9 cellular contexts compared by ENCODE assay signal in the genomic region with DNA sequence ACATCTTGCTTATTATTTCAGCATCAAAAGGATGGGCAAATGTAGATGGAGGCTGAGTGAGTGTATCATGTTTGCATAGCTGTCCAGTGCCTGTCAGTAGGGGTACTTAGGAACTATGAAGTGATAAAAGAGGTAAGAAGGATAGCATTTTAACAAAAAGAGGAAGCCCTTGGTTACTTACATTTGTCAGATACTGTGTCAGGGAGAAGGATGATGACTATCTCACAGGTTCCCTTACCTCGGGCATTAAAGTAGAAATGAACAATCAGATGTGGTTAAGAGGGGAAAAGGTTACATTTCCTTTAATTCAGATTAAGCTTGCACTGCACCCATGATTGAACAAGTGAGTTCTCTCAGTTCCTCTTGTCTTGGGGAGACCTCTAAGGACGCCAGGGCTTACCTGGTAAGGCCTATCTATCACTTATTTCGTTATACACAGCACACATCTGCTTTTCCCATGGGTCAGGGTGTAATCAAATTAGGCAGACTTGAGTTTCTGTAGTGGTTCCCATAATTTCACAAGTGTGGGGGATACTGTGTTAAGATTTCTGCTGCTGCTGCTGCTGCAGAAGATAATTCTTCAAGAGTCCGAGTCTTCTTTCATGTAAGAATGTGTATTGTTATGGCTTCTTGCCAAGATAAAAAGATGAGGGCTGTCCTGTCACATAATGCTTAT. TPM values are rescaled to one million over a fixed set of nuclear protein-coding genes. Genes with fewer than 3 reads are reported as not detected.
DNase-seq lines count a peak whose midpoint lies in the region; ATAC-seq and TF ChIP-seq lines count a peak whose summit lies in the region.
"Had no signal": no experiment of that assay in that cellular context is flagged by ENCODE, and none has a peak within 500 bp of the region (broad histone marks: within the 10 kb centered on the region; RNA-seq: fewer than 3 reads in every experiment).

No MANE protein-coding gene starts in this region.

- H3K36me3 ChIP-seq in breast epithelium (no peaks in the 10 kb centered on the region), osteoblast (ENCODE audit: insufficient read depth, low read length) (peaks cover 22% of the 10 kb centered on the region)

- H3K4me3 ChIP-seq in breast epithelium, result peak overlapping the region; percentile 86 to 92 (median 92)
- peak overlapping the region; percentile 1 for H3K4me3 ChIP-seq in osteoblast (ENCODE audit: insufficient read depth, low read length)

- ATAC-seq in HG02588 (IDR thresholded peaks at IDR 0.05; ENCODE audit: unreplicated experiment), result peak; percentile 56

- H4K20me1 ChIP-seq in osteoblast (ENCODE audit: insufficient read depth, low read length), result peaks cover 40% of the 10 kb centered on the region

- peaks cover 73% of the 10 kb centered on the region for H3K79me2 ChIP-seq in osteoblast (ENCODE audit: insufficient read depth, low read length)

- peak in 2 of 3 experiments; percentile 42 to 47 for DNase-seq in NCI-H1417 (lab: John Stamatoyannopoulos, UW)
- DNase-seq in NCI-H1417 treated with DMSO at 0.1 percent for 48 hours (lab: John Stamatoyannopoulos, UW), result no peak
- DNase-seq in NCI-H2029 treated with DMSO at 0.1 percent for 48 hours (lab: John Stamatoyannopoulos, UW), result peak; percentile 11
- DNase-seq in breast epithelium (ENCODE audit: low spot score in 2 of 2), result no peak
- DNase-seq in osteoblast (ENCODE audit: insufficient read length, low spot score, missing footprints), result no peak
- no peak for DNase-seq in activated effector memory CD4-positive, alpha-beta T cell treated with anti-CD3 and anti-CD28 coated beads, Interleukin-2, amount 50 U/mL, for 16 hours
- no peak for DNase-seq in GM03348 (ENCODE audit: low spot score)

- H3K27ac ChIP-seq in breast epithelium (peak overlapping the region; percentile 74 to 97), osteoblast (ENCODE audit: low read depth, low read length) (peak overlapping the region; percentile 87)
- H3K27ac ChIP-seq: 22Rv1 had no signal

- no peak overlapping the region for H2AFZ ChIP-seq in osteoblast (ENCODE audit: low read length)

- H3K9me3 ChIP-seq in breast epithelium, result no peaks in the 10 kb centered on the region
- no peaks in the 10 kb centered on the region for H3K9me3 ChIP-seq in osteoblast (ENCODE audit: low read depth, low read length)

- H3K27me3 ChIP-seq in breast epithelium, result no peaks in the 10 kb centered on the region
- H3K27me3 ChIP-seq in osteoblast (ENCODE audit: insufficient read depth, low read length), result no peaks in the 10 kb centered on the region

- TF ChIP-seq CTCF in breast epithelium (IDR thresholded peaks at IDR 0.05) (no peak), osteoblast (IDR thresholded peaks at IDR 0.05; ENCODE audit: extremely low read depth, low read depth, low read length) (no peak)

- intact Hi-C loops in breast epithelium (cut with DNase I; ENCODE audit: low total_unique reads), result no loop called here

- H3K4me2 ChIP-seq in osteoblast (ENCODE audit: insufficient read depth, low read length), result peak overlapping the region; percentile 89

- H3K4me1 ChIP-seq in breast epithelium (peaks cover 0 to 29% of the 10 kb centered on the region in 2 donors), osteoblast (ENCODE audit: insufficient read depth, low read length) (peaks cover 42% of the 10 kb centered on the region)

- no peak for TF ChIP-seq POLR2A in breast epithelium (IDR thresholded peaks at IDR 0.05)

RNA-seq across cellular contexts. Expression of a gene that starts 4.5 kb away (rescaled TPM):
- total RNA-seq in breast epithelium (100 to 1,000 TPM; 107 to 181 (median 155) TPM), osteoblast (52.2 and 53.2 TPM in 2 replicates)

Comparison
In these comparisons a context has a peak if more than half of its experiments do, and no peak if none do; other contexts are left out.
1. DNase-seq: peak in NCI-H1417 (2 of 3) and NCI-H2029 treated with DMSO at 0.1 percent for 48 hours (single experiment); none in NCI-H1417 treated with DMSO at 0.1 percent for 48 hours (single experiment), breast epithelium (0 of 2), osteoblast (single experiment), activated effector memory CD4-positive, alpha-beta T cell treated with anti-CD3 and anti-CD28 coated beads, Interleukin-2, amount 50 U/mL, for 16 hours (single experiment) and GM03348 (single experiment).